Comparison of ENCODE assay signal across 28 cellular contexts in genomic region chr14:100822007-100822406, GRCh38. TPM values are rescaled to one million over a fixed set of nuclear protein-coding genes. Genes with fewer than 3 reads are reported as not detected.
DNase-seq lines count a peak whose midpoint lies in the region; ATAC-seq and TF ChIP-seq lines count a peak whose summit lies in the region.
"Had no signal": no experiment of that assay in that cellular context is flagged by ENCODE, and none has a peak within 500 bp of the region (broad histone marks: within the 10 kb centered on the region; RNA-seq: fewer than 3 reads in every experiment).

No MANE protein-coding gene starts in this region.

- H3K27ac ChIP-seq in BLaER1 (no peak overlapping the region), osteoblast (ENCODE audit: low read depth, low read length) (no peak overlapping the region)
- no peak overlapping the region for H3K27ac ChIP-seq in CD4-positive, alpha-beta T cell (ENCODE audit: low read depth, low read length)
- H3K27ac ChIP-seq: GM23248, HL-60, Peyer's patch, SJSA1 had no signal

- H3K36me3 ChIP-seq in BLaER1, result no peaks in the 10 kb centered on the region
- H3K36me3 ChIP-seq in osteoblast (ENCODE audit: insufficient read depth, low read length), result no peaks in the 10 kb centered on the region
- H3K36me3 ChIP-seq: Peyer's patch, SJSA1 had no signal

- no peak overlapping the region for H3K27ac Mint-ChIP-seq in CD4-positive, alpha-beta T cell
- H3K27ac Mint-ChIP-seq: B cell; CD4-positive, alpha-beta memory T cell; H9; IgD-negative memory B cell had no signal

- DNase-seq in LNCaP clone FGC (ENCODE audit: low read depth) (peak; percentile 7), left lobe of liver (ENCODE audit: low spot score) (no peak), osteoblast (ENCODE audit: insufficient read length, low spot score, missing footprints) (peak; percentile 32), NCI-H82 treated with DMSO at 0.1 percent for 48 hours (lab: John Stamatoyannopoulos, UW; ENCODE audit: unreplicated experiment) (no peak), AML-193 (lab: John Stamatoyannopoulos, UW) (no peak), 8988T (no peak)
- no peak for DNase-seq in CD4-positive, alpha-beta T cell
- DNase-seq: CD4-positive, alpha-beta memory T cell; DND-41; GM23248; H9; Karpas-422; NCI-H1694; NCI-H2081; NCI-H2171; NCI-H345; NCI-H524; NCI-H82; Peyer's patch had no signal

- H3K27me3 Mint-ChIP-seq in CD4-positive, alpha-beta T cell, result peaks cover 54% of the 10 kb centered on the region

- peaks cover 10% of the 10 kb centered on the region for H3K79me2 ChIP-seq in osteoblast (ENCODE audit: insufficient read depth, low read length)

- H4K20me1 ChIP-seq in BLaER1, result no peaks in the 10 kb centered on the region
- no peaks in the 10 kb centered on the region for H4K20me1 ChIP-seq in osteoblast (ENCODE audit: insufficient read depth, low read length)

- intact Hi-C loops in CD4-positive, alpha-beta T cell (cut with DNase I, micrococcal nuclease), result no loop called here

- CTCF ChIA-PET in CD4-positive, alpha-beta T cell (lab: Charles Lee), result no interaction called here

- H3K4me2 ChIP-seq in BLaER1 (peak overlapping the region; percentile 53), osteoblast (ENCODE audit: insufficient read depth, low read length) (no peak overlapping the region)

- no peak overlapping the region for H3K9ac ChIP-seq in BLaER1
- H3K9ac ChIP-seq: GM23248 had no signal

- ATAC-seq in left lobe of liver, result peak; percentile 38
- ATAC-seq in CD4-positive, alpha-beta T cell (ENCODE audit: poor library complexity), result no peak
- ATAC-seq: GM12878 had no signal

- H3K4me1 ChIP-seq in BLaER1 (peaks cover 16% of the 10 kb centered on the region), osteoblast (ENCODE audit: insufficient read depth, low read length) (no peaks in the 10 kb centered on the region)
- H3K4me1 ChIP-seq: Peyer's patch had no signal

- H3K9me3 ChIP-seq in BLaER1 (peaks cover 27% of the 10 kb centered on the region), osteoblast (ENCODE audit: low read depth, low read length) (no peaks in the 10 kb centered on the region)
- H3K9me3 ChIP-seq in CD4-positive, alpha-beta T cell (ENCODE audit: control insufficient read depth, low read length), result no peaks in the 10 kb centered on the region
- H3K9me3 ChIP-seq: Peyer's patch, SJSA1 had no signal

- H3K4me3 ChIP-seq in BLaER1, result no peak overlapping the region
- H3K4me3 ChIP-seq in LNCaP clone FGC (ENCODE audit: low read depth, low read length), result no peak overlapping the region
- H3K4me3 ChIP-seq in osteoblast (ENCODE audit: insufficient read depth, low read length), result no peak overlapping the region
- H3K4me3 ChIP-seq: GM12878, GM23248, Peyer's patch, SJSA1 had no signal

- H3K36me3 Mint-ChIP-seq in CD4-positive, alpha-beta T cell (ENCODE audit: low read depth), result no peaks in the 10 kb centered on the region
- H3K36me3 Mint-ChIP-seq: CD4-positive, alpha-beta memory T cell; IgD-negative memory B cell had no signal

- H3K27me3 ChIP-seq in BLaER1 (no peaks in the 10 kb centered on the region), osteoblast (ENCODE audit: insufficient read depth, low read length) (peaks cover 13% of the 10 kb centered on the region)
- H3K27me3 ChIP-seq in CD4-positive, alpha-beta T cell (ENCODE audit: control insufficient read depth, insufficient read depth, low read length), result peaks cover 31% of the 10 kb centered on the region
- H3K27me3 ChIP-seq: Peyer's patch, SJSA1 had no signal

- no peak overlapping the region for H3K4me3 Mint-ChIP-seq in CD4-positive, alpha-beta T cell
- H3K4me3 Mint-ChIP-seq: B cell; CD4-positive, alpha-beta memory T cell; H9; IgD-negative memory B cell had no signal

- no peak overlapping the region for H2AFZ ChIP-seq in osteoblast (ENCODE audit: low read length)
- H2AFZ ChIP-seq: GM23248 had no signal

- H3K4me1 Mint-ChIP-seq in CD4-positive, alpha-beta T cell (ENCODE audit: low read depth), result no peaks in the 10 kb centered on the region

- TF ChIP-seq CTCF in LNCaP clone FGC (IDR thresholded peaks at IDR 0.05; ENCODE audit: control insufficient read depth, extremely low read depth, insufficient read depth) (no peak), osteoblast (IDR thresholded peaks at IDR 0.05; ENCODE audit: extremely low read depth, low read depth, low read length) (no peak)
- TF ChIP-seq CTCF in CD4-positive, alpha-beta T cell (IDR thresholded peaks at IDR 0.05), result no peak

- POLR2A ChIA-PET in CD4-positive, alpha-beta T cell (lab: Charles Lee), result no interaction called here

- no peaks in the 10 kb centered on the region for H3K9me3 Mint-ChIP-seq in CD4-positive, alpha-beta T cell

RNA-seq across cellular contexts. Expression of gene MEG3, which starts 3.9 kb away (rescaled TPM):
- total RNA-seq in left lobe of liver, result 26.7 TPM
- total RNA-seq in osteoblast, result 200 and 269 TPM in 2 replicates
- total RNA-seq in CD4-positive, alpha-beta T cell, result not detected
- total RNA-seq: B cell; CD4-positive, alpha-beta memory T cell; HT1080; MCF 10A; OCI-LY7 had no signal

Comparison
In these comparisons a context has a peak if more than half of its experiments do, and no peak if none do; other contexts are left out.
1. DNase-seq: peak in LNCaP clone FGC (single experiment) and osteoblast (single experiment); none in left lobe of liver (single experiment), CD4-positive, alpha-beta T cell (0 of 10), NCI-H82 treated with DMSO at 0.1 percent for 48 hours (single experiment), AML-193 (0 of 2) and 8988T (single experiment).
2. RNA of gene MEG3, which starts 3.9 kb away (total RNA-seq): 200 to 269 TPM in osteoblast and 26.7 TPM in left lobe of liver (single experiment); not detected in CD4-positive, alpha-beta T cell; every median in the first group is over 10 times any median in the second.